28 cellular contexts compared by ENCODE assay signal in genomic region chr6:151693366-151693765, GRCh38.
"Had no signal": no experiment of that assay in that cellular context is flagged by ENCODE, and none has a peak within 500 bp of the region (broad histone marks: within the 10 kb centered on the region; RNA-seq: fewer than 3 reads in every experiment).

No MANE protein-coding gene starts in this region.

- H3K4me1 Mint-ChIP-seq: mesothelial cell of epicardium had no signal

- H3K4me3 ChIP-seq: coronary artery, dorsolateral prefrontal cortex, esophagus squamous epithelium, gastroesophageal sphincter, heart right ventricle, left lung, lower lobe of right lung, mucosa of descending colon had no signal

- ATAC-seq: effector memory CD8-positive, alpha-beta T cell; esophagus mucosa; foreskin keratinocyte; gastroesophageal sphincter; heart right ventricle; left cardiac atrium; left lung; left ventricle myocardium superior; lower lobe of right lung; mucosa of descending colon had no signal

- H3K9me3 ChIP-seq: esophagus squamous epithelium, left lung, lower lobe of right lung, mucosa of descending colon had no signal

- FAIRE-seq: colon, endometrium, frontal cortex, islet of Langerhans, keratinocyte had no signal

- H3K27ac ChIP-seq: coronary artery, dorsolateral prefrontal cortex, epithelial cell of prostate, esophagus squamous epithelium, foreskin keratinocyte, gastroesophageal sphincter, heart right ventricle, left lung, lower lobe of right lung had no signal

- H3K27ac Mint-ChIP-seq: effector memory CD8-positive, alpha-beta T cell; endodermal cell; mesothelial cell of epicardium had no signal

- DNase-seq: dermis blood vessel endothelial cell; dorsolateral prefrontal cortex; effector CD8-positive, alpha-beta T cell; effector memory CD8-positive, alpha-beta T cell; endodermal cell; erythroblast; esophagus squamous epithelium; foreskin keratinocyte; glutamatergic neuron; head of caudate nucleus; heart right ventricle; hippocampal formation; left cardiac atrium; left lung; left ventricle myocardium superior; lower lobe of right lung; mesenchymal stem cell; mucosa of descending colon had no signal

- H3K36me3 Mint-ChIP-seq: mesothelial cell of epicardium had no signal

- H3K9me3 Mint-ChIP-seq: effector memory CD8-positive, alpha-beta T cell; endodermal cell; mesothelial cell of epicardium had no signal

- H3K4me3 Mint-ChIP-seq: effector memory CD8-positive, alpha-beta T cell; endodermal cell; mesothelial cell of epicardium had no signal

- H3K36me3 ChIP-seq: esophagus squamous epithelium, gastroesophageal sphincter, heart right ventricle, left lung, lower lobe of right lung had no signal

- H3K27me3 ChIP-seq: dorsolateral prefrontal cortex, esophagus squamous epithelium, foreskin keratinocyte, gastroesophageal sphincter, left lung had no signal

- H3K4me1 ChIP-seq: gastroesophageal sphincter, left lung had no signal

- H3K27me3 Mint-ChIP-seq: effector memory CD8-positive, alpha-beta T cell had no signal
